Comparison of ENCODE assay signal across 24 cellular contexts in the genomic region with DNA sequence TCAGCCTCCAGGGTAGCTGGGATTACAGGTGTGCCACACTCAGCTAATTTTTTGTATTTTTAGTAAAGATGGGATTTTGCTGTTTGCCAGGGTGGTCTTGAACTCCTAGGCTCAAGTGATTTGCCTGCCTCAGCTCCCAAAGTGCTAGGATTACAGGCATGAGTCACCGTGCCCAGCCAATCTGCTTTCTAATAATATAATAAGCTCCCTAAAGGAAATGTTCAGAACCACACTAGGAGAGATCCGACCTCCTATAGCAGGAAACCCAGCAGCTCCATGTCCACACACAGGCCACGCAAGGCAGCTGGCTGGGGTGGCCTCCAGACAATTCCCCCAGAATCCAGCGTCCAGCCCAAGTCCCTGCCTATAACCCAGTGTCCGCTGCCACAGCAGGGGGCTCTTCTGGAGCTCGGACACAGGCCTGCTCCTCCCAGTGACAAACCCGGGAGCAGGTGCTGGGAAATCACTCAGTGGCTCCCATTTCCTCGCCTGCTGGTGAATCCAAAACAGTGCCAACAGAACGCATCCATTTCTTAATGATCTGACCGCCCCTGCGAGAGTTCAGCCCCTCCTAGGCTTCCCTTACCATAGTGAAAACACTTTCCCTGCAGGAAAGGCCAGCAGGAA. TPM values are rescaled to one million over a fixed set of nuclear protein-coding genes. Genes with fewer than 3 reads are reported as not detected.
DNase-seq lines count a peak whose midpoint lies in the region; ATAC-seq, FAIRE-seq and TF ChIP-seq lines count a peak whose summit lies in the region.
"Had no signal": no experiment of that assay in that cellular context is flagged by ENCODE, and none has a peak within 500 bp of the region (broad histone marks: within the 10 kb centered on the region; RNA-seq: fewer than 3 reads in every experiment).

No MANE protein-coding gene starts in this region.

- WGBS in prostate gland = 81% methylated on average over 11 of the region's 11 CpGs

- TF ChIP-seq CTCF in A673 (conservative IDR thresholded peaks at IDR 0.05; ENCODE audit: low read depth, low read length) (no peak), prostate gland (IDR thresholded peaks at IDR 0.05) (no peak)

- TF ChIP-seq POLR2A in prostate gland (IDR thresholded peaks at IDR 0.05) = no peak

- H3K27me3 ChIP-seq in A673 (replicated peaks; ENCODE audit: insufficient read depth, low read depth, low read length, poor library complexity) (no peaks in the 10 kb centered on the region), prostate gland (replicated peaks; ENCODE audit: insufficient read depth) (no peaks in the 10 kb centered on the region)
- H3K27me3 ChIP-seq: ascending aorta had no signal

- no TSS peak for BruUV-seq in A673 (replicated peaks; lab: Mats Ljungman, UMichigan)

- DNase-seq in A673 (ENCODE audit: low spot score) = peak; percentile 56
- peak; percentile 39 for DNase-seq in ELF-1 (ENCODE audit: low read depth, low spot score)
- DNase-seq in RCC 7860 (ENCODE audit: low spot score) = peak; percentile 62
- DNase-seq in glomerular visceral epithelial cell (ENCODE audit: extremely low spot score) = peak; percentile 42
- DNase-seq in activated effector memory CD4-positive, alpha-beta T cell treated with anti-CD3 and anti-CD28 coated beads, Interleukin-2, amount 50 U/mL, for 16 hours = no peak
- DNase-seq in prostate gland (ENCODE audit: low spot score) = no peak
- DNase-seq in amniotic stem cell (lab: John Stamatoyannopoulos, UW) = no peak
- DNase-seq: activated CD8-positive, alpha-beta memory T cell treated with anti-CD3 and anti-CD28 coated beads for 24 hours; activated naive CD4-positive, alpha-beta T cell treated with anti-CD3 and anti-CD28 coated beads, Interleukin-2, amount 10 ng/mL, durations not matched to agents 7 days and 5 days; activated T-cell treated with anti-CD3 and anti-CD28 coated beads, Interleukin-2, amount 50 U/mL, for 4 hours; CD4-positive, alpha-beta T cell; gastrocnemius medialis; kidney; NCI-H1417 treated with DMSO at 0.1 percent for 48 hours; NCI-H2171 treated with DMSO at 0.1 percent for 48 hours; NCI-H526; nucleus accumbens; right cardiac atrium; T-helper 9 cell had no signal

- intact Hi-C loops in A673 (cut with micrococcal nuclease; ENCODE audit: unreplicated experiment) (no loop called here), prostate gland (cut with DNase I) (no loop called here)

- no peaks in the 10 kb centered on the region for H3K9me3 ChIP-seq in A673 (ENCODE audit: low read depth, low read length, poor library complexity, severe bottlenecking)
- H3K9me3 ChIP-seq in prostate gland = no peaks in the 10 kb centered on the region
- H3K9me3 ChIP-seq: ascending aorta, gastrocnemius medialis had no signal

- FAIRE-seq in RCC 7860 (lab: Jason Lieb, UNC) = peak; percentile 66
- FAIRE-seq: kidney had no signal

- POLR2A ChIA-PET in A673 (lab: Charles Lee; ENCODE audit: low non-redundant PET) = no interaction called here

- H3K4me3 ChIP-seq in A673 (ENCODE audit: low read depth, low read length, poor library complexity, severe bottlenecking) (no peak overlapping the region), prostate gland (no peak overlapping the region)
- H3K4me3 ChIP-seq: ascending aorta, gastrocnemius medialis, lung had no signal

- CTCF ChIA-PET in A673 (lab: Charles Lee) = no interaction called here

- ATAC-seq in GM21529 (IDR thresholded peaks at IDR 0.05; ENCODE audit: unreplicated experiment) = no peak
- ATAC-seq: activated CD4-positive, CD25-positive, alpha-beta regulatory T cell treated with anti-CD3 and anti-CD28 coated beads, Interleukin-2, amount 50 U/mL, for 24 hours; activated T-cell treated with anti-CD3 and anti-CD28 coated beads, Interleukin-2, amount 50 U/mL, for 4 hours; esophagus mucosa; gastrocnemius medialis; right cardiac atrium had no signal

- H3K27ac ChIP-seq in A673 (ENCODE audit: low read depth, low read length, poor library complexity, severe bottlenecking) (peak overlapping the region; percentile 64), prostate gland (no peak overlapping the region)
- H3K27ac ChIP-seq: ascending aorta, gastrocnemius medialis had no signal

- peaks cover 16% of the 10 kb centered on the region for H3K36me3 ChIP-seq in A673 (ENCODE audit: insufficient read depth, low read length, poor library complexity, severe bottlenecking)
- no peaks in the 10 kb centered on the region for H3K36me3 ChIP-seq in prostate gland
- H3K36me3 ChIP-seq: gastrocnemius medialis had no signal

- peaks cover 66% of the 10 kb centered on the region for H3K4me1 ChIP-seq in A673 (ENCODE audit: insufficient read depth, low read length, poor library complexity, severe bottlenecking)
- H3K4me1 ChIP-seq in prostate gland (replicated peaks) = peaks cover 23% of the 10 kb centered on the region

RNA-seq across cellular contexts. Expression of a gene that starts 7.5 kb away (rescaled TPM):
- total RNA-seq in A673 (2021) (16.0 and 17.0 TPM in 2 replicates), prostate gland (10 to 100 TPM; 26.9 to 52.6 TPM)

Comparison
In these comparisons a context has a peak if more than half of its experiments do, and no peak if none do; other contexts are left out.
1. DNase-seq: peak in A673 (single experiment), ELF-1 (single experiment), RCC 7860 (single experiment) and glomerular visceral epithelial cell (single experiment); none in activated effector memory CD4-positive, alpha-beta T cell treated with anti-CD3 and anti-CD28 coated beads, Interleukin-2, amount 50 U/mL, for 16 hours (single experiment), prostate gland (single experiment) and amniotic stem cell (single experiment).